ENCODE assay signal across 1 cellular context in genomic region chr2:11829947-11830707, GRCh38.
TF ChIP-seq lines count a peak whose summit lies in the region.

No MANE protein-coding gene starts in this region.

TF ChIP-seq in K562, 482 proteins besides CTCF, POLR2A, EP300 and RAD21 (continued from another document and continues in another):
- TF ChIP-seq SNAPC5 (CRISPR knock-in tag; IDR thresholded peaks at IDR 0.05), result no peak
- no peak for TF ChIP-seq ZNF184 (CRISPR knock-in tag; IDR thresholded peaks at IDR 0.05)
- no peak for TF ChIP-seq GATAD2A (IDR thresholded peaks at IDR 0.05)
- no peak for TF ChIP-seq ZNF282 (CRISPR knock-in tag; IDR thresholded peaks at IDR 0.05)
- TF ChIP-seq CAMTA2 (CRISPR knock-in tag; conservative IDR thresholded peaks at IDR 0.05), result no peak
- TF ChIP-seq, protein P1, sequence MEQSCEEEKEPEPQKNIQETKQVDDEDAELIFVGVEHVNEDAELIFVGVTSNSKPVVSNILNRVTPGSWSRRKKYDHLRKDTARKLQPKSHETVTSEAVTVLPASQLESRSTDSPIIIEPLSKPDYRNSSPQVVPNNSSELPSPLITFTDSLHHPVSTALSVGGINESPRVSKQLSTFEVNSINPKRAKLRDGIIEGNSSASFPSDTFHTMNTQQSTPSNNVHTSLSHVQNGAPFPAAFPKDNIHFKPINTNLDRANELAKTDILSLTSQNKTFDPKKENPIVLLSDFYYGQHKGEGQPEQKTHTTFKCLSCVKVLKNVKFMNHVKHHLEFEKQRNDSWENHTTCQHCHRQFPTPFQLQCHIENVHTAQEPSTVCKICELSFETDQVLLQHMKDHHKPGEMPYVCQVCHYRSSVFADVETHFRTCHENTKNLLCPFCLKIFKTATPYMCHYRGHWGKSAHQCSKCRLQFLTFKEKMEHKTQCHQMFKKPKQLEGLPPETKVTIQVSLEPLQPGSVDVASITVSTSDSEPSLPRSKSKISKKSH (CRISPR knock-in tag; IDR thresholded peaks at IDR 0.05), result no peak
- peak; percentile 41 for TF ChIP-seq TAL1 (IDR thresholded peaks at IDR 0.05)
- TF ChIP-seq ZBED1 (IDR thresholded peaks at IDR 0.05), result no peak
- no peak for TF ChIP-seq ZNF143 (CRISPR knock-in tag; IDR thresholded peaks at IDR 0.05)
- no peak for TF ChIP-seq GMEB1 (CRISPR knock-in tag; IDR thresholded peaks at IDR 0.05)
- no peak for TF ChIP-seq ESRRB (CRISPR knock-in tag; IDR thresholded peaks at IDR 0.05; ENCODE audit: borderline replicate concordance)
- TF ChIP-seq MYNN (IDR thresholded peaks at IDR 0.05), result peak; percentile 85
- no peak for TF ChIP-seq MYNN (CRISPR knock-in tag; IDR thresholded peaks at IDR 0.05)
- TF ChIP-seq, protein P2, sequence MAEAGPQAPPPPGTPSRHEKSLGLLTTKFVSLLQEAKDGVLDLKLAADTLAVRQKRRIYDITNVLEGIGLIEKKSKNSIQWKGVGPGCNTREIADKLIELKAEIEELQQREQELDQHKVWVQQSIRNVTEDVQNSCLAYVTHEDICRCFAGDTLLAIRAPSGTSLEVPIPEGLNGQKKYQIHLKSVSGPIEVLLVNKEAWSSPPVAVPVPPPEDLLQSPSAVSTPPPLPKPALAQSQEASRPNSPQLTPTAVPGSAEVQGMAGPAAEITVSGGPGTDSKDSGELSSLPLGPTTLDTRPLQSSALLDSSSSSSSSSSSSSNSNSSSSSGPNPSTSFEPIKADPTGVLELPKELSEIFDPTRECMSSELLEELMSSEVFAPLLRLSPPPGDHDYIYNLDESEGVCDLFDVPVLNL (CRISPR knock-in tag; IDR thresholded peaks at IDR 0.05; ENCODE audit: low read depth), result no peak
- TF ChIP-seq ZNF134 (CRISPR knock-in tag; conservative IDR thresholded peaks at IDR 0.05), result no peak
- TF ChIP-seq ZNF785 (CRISPR knock-in tag; IDR thresholded peaks at IDR 0.05), result no peak
- TF ChIP-seq, protein P3, sequence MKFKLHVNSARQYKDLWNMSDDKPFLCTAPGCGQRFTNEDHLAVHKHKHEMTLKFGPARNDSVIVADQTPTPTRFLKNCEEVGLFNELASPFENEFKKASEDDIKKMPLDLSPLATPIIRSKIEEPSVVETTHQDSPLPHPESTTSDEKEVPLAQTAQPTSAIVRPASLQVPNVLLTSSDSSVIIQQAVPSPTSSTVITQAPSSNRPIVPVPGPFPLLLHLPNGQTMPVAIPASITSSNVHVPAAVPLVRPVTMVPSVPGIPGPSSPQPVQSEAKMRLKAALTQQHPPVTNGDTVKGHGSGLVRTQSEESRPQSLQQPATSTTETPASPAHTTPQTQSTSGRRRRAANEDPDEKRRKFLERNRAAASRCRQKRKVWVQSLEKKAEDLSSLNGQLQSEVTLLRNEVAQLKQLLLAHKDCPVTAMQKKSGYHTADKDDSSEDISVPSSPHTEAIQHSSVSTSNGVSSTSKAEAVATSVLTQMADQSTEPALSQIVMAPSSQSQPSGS (CRISPR knock-in tag; IDR thresholded peaks at IDR 0.05), result no peak
- no peak for TF ChIP-seq STAT6 (CRISPR knock-in tag; IDR thresholded peaks at IDR 0.05)
- TF ChIP-seq ZNF384 (IDR thresholded peaks at IDR 0.05; ENCODE audit: low read depth, low read length), result peak; percentile 46; the same call in 1 of the 2 replicates
- no peak for TF ChIP-seq NFIX (CRISPR knock-in tag; IDR thresholded peaks at IDR 0.05; ENCODE audit: low read depth)
- TF ChIP-seq BRCA1 (IDR thresholded peaks at IDR 0.05), result no peak
- no peak for TF ChIP-seq BRCA1 (CRISPR knock-in tag; IDR thresholded peaks at IDR 0.05)
- peak; percentile 69; the same call in 1 of the 2 replicates for TF ChIP-seq NFRKB (IDR thresholded peaks at IDR 0.05; ENCODE audit: low read depth)
- TF ChIP-seq CSDE1 (IDR thresholded peaks at IDR 0.05), result no peak
- no peak for TF ChIP-seq THRAP3 (IDR thresholded peaks at IDR 0.05; ENCODE audit: borderline replicate concordance)
- no peak for TF ChIP-seq WHSC1 (IDR thresholded peaks at IDR 0.05; ENCODE audit: low read length)
- TF ChIP-seq NR3C1 (CRISPR knock-in tag; IDR thresholded peaks at IDR 0.05), result no peak
- TF ChIP-seq, protein P4, sequence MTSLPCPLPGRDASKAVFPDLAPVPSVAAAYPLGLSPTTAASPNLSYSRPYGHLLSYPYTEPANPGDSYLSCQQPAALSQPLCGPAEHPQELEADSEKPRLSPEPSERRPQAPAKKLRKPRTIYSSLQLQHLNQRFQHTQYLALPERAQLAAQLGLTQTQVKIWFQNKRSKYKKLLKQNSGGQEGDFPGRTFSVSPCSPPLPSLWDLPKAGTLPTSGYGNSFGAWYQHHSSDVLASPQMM (CRISPR knock-in tag; IDR thresholded peaks at IDR 0.05), result no peak
- TF ChIP-seq PURB (CRISPR knock-in tag; IDR thresholded peaks at IDR 0.05; ENCODE audit: low read depth), result no peak
- no peak for TF ChIP-seq ZNF609 (CRISPR knock-in tag; IDR thresholded peaks at IDR 0.05; ENCODE audit: borderline replicate concordance)
- TF ChIP-seq ELK3 (CRISPR knock-in tag; IDR thresholded peaks at IDR 0.05), result no peak
- no peak for TF ChIP-seq ZNF583 (CRISPR knock-in tag; IDR thresholded peaks at IDR 0.05)
- peak; percentile 62 for TF ChIP-seq ZFX (CRISPR knock-in tag; IDR thresholded peaks at IDR 0.05)
- no peak for TF ChIP-seq HNRNPK (IDR thresholded peaks at IDR 0.05; ENCODE audit: low read depth, low read length, poor library complexity, severe bottlenecking)
- no peak for TF ChIP-seq CREB1 (IDR thresholded peaks at IDR 0.05)
- no peak for TF ChIP-seq CREB1 (CRISPR knock-in tag; IDR thresholded peaks at IDR 0.05)
- TF ChIP-seq MEF2D (tag; conservative IDR thresholded peaks at IDR 0.05; ENCODE audit: low read depth), result no peak
- TF ChIP-seq ID3 (CRISPR knock-in tag; IDR thresholded peaks at IDR 0.05), result no peak
- TF ChIP-seq ID3 (tag; IDR thresholded peaks at IDR 0.05), result 0 out of 2 replicates have a peak, but pooled peaks have one; percentile 55
- TF ChIP-seq ZNF239 (CRISPR knock-in tag; IDR thresholded peaks at IDR 0.05), result no peak
- no peak for TF ChIP-seq EWSR1 (IDR thresholded peaks at IDR 0.05; ENCODE audit: borderline replicate concordance, low read depth, partially characterized antibody)
- TF ChIP-seq, protein P5, sequence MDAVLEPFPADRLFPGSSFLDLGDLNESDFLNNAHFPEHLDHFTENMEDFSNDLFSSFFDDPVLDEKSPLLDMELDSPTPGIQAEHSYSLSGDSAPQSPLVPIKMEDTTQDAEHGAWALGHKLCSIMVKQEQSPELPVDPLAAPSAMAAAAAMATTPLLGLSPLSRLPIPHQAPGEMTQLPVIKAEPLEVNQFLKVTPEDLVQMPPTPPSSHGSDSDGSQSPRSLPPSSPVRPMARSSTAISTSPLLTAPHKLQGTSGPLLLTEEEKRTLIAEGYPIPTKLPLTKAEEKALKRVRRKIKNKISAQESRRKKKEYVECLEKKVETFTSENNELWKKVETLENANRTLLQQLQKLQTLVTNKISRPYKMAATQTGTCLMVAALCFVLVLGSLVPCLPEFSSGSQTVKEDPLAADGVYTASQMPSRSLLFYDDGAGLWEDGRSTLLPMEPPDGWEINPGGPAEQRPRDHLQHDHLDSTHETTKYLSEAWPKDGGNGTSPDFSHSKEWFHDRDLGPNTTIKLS (IDR thresholded peaks at IDR 0.05; ENCODE audit: borderline replicate concordance, low read depth), result no peak
- peak; percentile 54 for TF ChIP-seq FOS (IDR thresholded peaks at IDR 0.05; ENCODE audit: extremely low read depth, insufficient read length)
- TF ChIP-seq ADNP (tag; IDR thresholded peaks at IDR 0.05), result no peak; the same call in 1 of the 2 replicates
- TF ChIP-seq ZNF24 (IDR thresholded peaks at IDR 0.05), result peak; percentile 14; the same call in 1 of the 2 replicates
